ENCODE assay signal across 1 cellular context in genomic region chr20:44423480-44423879, GRCh38.
TF ChIP-seq lines count a peak whose summit lies in the region.

No MANE protein-coding gene starts in this region.

TF ChIP-seq in H1, 55 proteins besides CTCF, POLR2A, EP300 and RAD21:
- TF ChIP-seq RXRA (IDR thresholded peaks at IDR 0.05; ENCODE audit: insufficient read depth, low read depth, low read length) (no peak), HDAC6 (IDR thresholded peaks at IDR 0.05; ENCODE audit: low read depth, low read length) (no peak), TCF12 (IDR thresholded peaks at IDR 0.05; ENCODE audit: low read depth, low read length) (no peak), ATF3 (IDR thresholded peaks at IDR 0.05; ENCODE audit: insufficient read depth, low read depth, low read length) (no peak), SIRT6 (IDR thresholded peaks at IDR 0.05; ENCODE audit: low read length) (no peak), CTBP2 (IDR thresholded peaks at IDR 0.05; ENCODE audit: borderline replicate concordance, insufficient read depth, insufficient read length, low read length) (no peak), ZNF274 (IDR thresholded peaks at IDR 0.05; ENCODE audit: borderline replicate concordance, extremely low read depth, low read length) (no peak)
TF ChIP-seq in H1: peak in this region for 0.
